In genomic region chr9:127545196-127546124, GRCh38 we compare ENCODE assay signal across 8 cellular contexts.
DNase-seq lines count a peak whose midpoint lies in the region; ATAC-seq and TF ChIP-seq lines count a peak whose summit lies in the region.

No MANE protein-coding gene starts in this region.

- in situ Hi-C loops in astrocyte of the spinal cord (cut with HindIII; ENCODE audit: low sequenced_read_pairs) (no loop called here), transverse colon (cut with MboI; ENCODE audit: low pct_ligation_motif_present in 1 of 4, low pct_unique_long_range_greater_than_20kb in 1 of 4, low sequenced_read_pairs in 3 of 4) (no loop called here)

- TF ChIP-seq POLR2A in transverse colon (IDR thresholded peaks at IDR 0.05): no peak

- intact Hi-C loops in transverse colon (cut with DNase I; ENCODE audit: low total_unique reads): no loop called here
- intact Hi-C loops in activated T-helper 1 cell treated with anti-CD3 and anti-CD28 coated beads, Interleukin-12 subunit alpha, Interleukin-12 subunit beta, Interleukin-2, Interleukin-4 antibody, amounts not matched to agents 30 ng/mL and 10 ng/mL and 1 ng/mL, durations not matched to agents 14 hours and 24 hours and 36 hours (cut with micrococcal nuclease): no loop called here

- no peaks in the 10 kb centered on the region for H3K36me3 ChIP-seq in transverse colon

- H3K4me3 ChIP-seq in astrocyte of the spinal cord (ENCODE audit: low read depth, low read length): no peak overlapping the region
- H3K4me3 ChIP-seq in transverse colon: peak overlapping the region in 1 of 4 donors; percentile 9

- H3K27me3 ChIP-seq in layer of hippocampus (ENCODE audit: control insufficient read depth, insufficient read depth, low read length) (no peaks in the 10 kb centered on the region), transverse colon (no peaks in the 10 kb centered on the region)

- peaks cover 29% of the 10 kb centered on the region for H3K4me1 Mint-ChIP-seq in activated T-helper 1 cell treated with anti-CD3 and anti-CD28 coated beads, Interleukin-12 subunit alpha, Interleukin-12 subunit beta, Interleukin-2, Interleukin-4 antibody, amounts not matched to agents 30 ng/mL and 10 ng/mL and 1 ng/mL, durations not matched to agents 14 hours and 24 hours and 36 hours (ENCODE audit: low read depth)

- H3K36me3 Mint-ChIP-seq in activated T-helper 1 cell treated with anti-CD3 and anti-CD28 coated beads, Interleukin-12 subunit alpha, Interleukin-12 subunit beta, Interleukin-2, Interleukin-4 antibody, amounts not matched to agents 30 ng/mL and 10 ng/mL and 1 ng/mL, durations not matched to agents 14 hours and 24 hours and 36 hours (ENCODE audit: low read depth): peaks cover 10% of the 10 kb centered on the region

- no peak for TF ChIP-seq EP300 in transverse colon (IDR thresholded peaks at IDR 0.05; ENCODE audit: low read depth)

- 28% methylated on average over 22 of the region's 25 CpGs; no CpG with 5 or more reads in 1 of the 2 donors for WGBS in transverse colon (ENCODE audit: low coverage in 1 of 2), 2 donors

- DNase-seq in COR-L47 (lab: John Stamatoyannopoulos, UW): peak; percentile 85
- DNase-seq in astrocyte of the spinal cord (ENCODE audit: low read depth, low spot score): peak; percentile 91
- peak; percentile 66 for DNase-seq in transverse colon
- DNase-seq in GOT3 (lab: John Stamatoyannopoulos, UW): no peak
- DNase-seq in activated T-helper 1 cell treated with anti-CD3 and anti-CD28 coated beads, Interleukin-12 subunit alpha, Interleukin-12 subunit beta, Interleukin-2, Interleukin-4 antibody, amounts not matched to agents 30 ng/mL and 10 ng/mL and 1 ng/mL, durations not matched to agents 14 hours and 24 hours and 36 hours (ENCODE audit: low spot score): no peak

- H3K9me3 ChIP-seq in transverse colon: no peaks in the 10 kb centered on the region

- no peak for TF ChIP-seq CTCF in astrocyte of the spinal cord (IDR thresholded peaks at IDR 0.05; ENCODE audit: low read depth, low read length)
- TF ChIP-seq CTCF in transverse colon (IDR thresholded peaks at IDR 0.05): peak in 2 of 5 experiments; percentile 7 to 11

- no peak overlapping the region for H3K4me3 Mint-ChIP-seq in activated T-helper 1 cell treated with anti-CD3 and anti-CD28 coated beads, Interleukin-12 subunit alpha, Interleukin-12 subunit beta, Interleukin-2, Interleukin-4 antibody, amounts not matched to agents 30 ng/mL and 10 ng/mL and 1 ng/mL, durations not matched to agents 14 hours and 24 hours and 36 hours

- no peaks in the 10 kb centered on the region for H3K9me3 Mint-ChIP-seq in activated T-helper 1 cell treated with anti-CD3 and anti-CD28 coated beads, Interleukin-12 subunit alpha, Interleukin-12 subunit beta, Interleukin-2, Interleukin-4 antibody, amounts not matched to agents 30 ng/mL and 10 ng/mL and 1 ng/mL, durations not matched to agents 14 hours and 24 hours and 36 hours

- peak; percentile 80 for ATAC-seq in HG03354 (IDR thresholded peaks at IDR 0.05; ENCODE audit: poor library complexity, severe bottlenecking, unreplicated experiment)
- ATAC-seq in HG03565 (IDR thresholded peaks at IDR 0.05; ENCODE audit: unreplicated experiment): no peak

- H3K27ac ChIP-seq in layer of hippocampus (ENCODE audit: low read depth, low read length) (peak overlapping the region; percentile 48), transverse colon (peak overlapping the region; percentile 75 to 91 (median 82))

- peaks cover 2% of the 10 kb centered on the region for H3K27me3 Mint-ChIP-seq in activated T-helper 1 cell treated with anti-CD3 and anti-CD28 coated beads, Interleukin-12 subunit alpha, Interleukin-12 subunit beta, Interleukin-2, Interleukin-4 antibody, amounts not matched to agents 30 ng/mL and 10 ng/mL and 1 ng/mL, durations not matched to agents 14 hours and 24 hours and 36 hours (ENCODE audit: insufficient read depth)

- no peak overlapping the region for H3K27ac Mint-ChIP-seq in activated T-helper 1 cell treated with anti-CD3 and anti-CD28 coated beads, Interleukin-12 subunit alpha, Interleukin-12 subunit beta, Interleukin-2, Interleukin-4 antibody, amounts not matched to agents 30 ng/mL and 10 ng/mL and 1 ng/mL, durations not matched to agents 14 hours and 24 hours and 36 hours

- H3K4me1 ChIP-seq in transverse colon: peaks cover 43 to 90% (median 79%) of the 10 kb centered on the region in 4 donors

Comparison
In these comparisons a context has a peak if more than half of its experiments do, and no peak if none do; other contexts are left out.
1. DNase-seq: peak in COR-L47 (single experiment), astrocyte of the spinal cord (single experiment) and transverse colon (single experiment); none in GOT3 (single experiment) and activated T-helper 1 cell treated with anti-CD3 and anti-CD28 coated beads, Interleukin-12 subunit alpha, Interleukin-12 subunit beta, Interleukin-2, Interleukin-4 antibody, amounts not matched to agents 30 ng/mL and 10 ng/mL and 1 ng/mL, durations not matched to agents 14 hours and 24 hours and 36 hours (single experiment).